ENCODE assay signal across 16 cellular contexts in genomic region chr3:18987862-18988447, GRCh38.
DNase-seq lines count a peak whose midpoint lies in the region; ATAC-seq and TF ChIP-seq lines count a peak whose summit lies in the region.
"Had no signal": no experiment of that assay in that cellular context is flagged by ENCODE, and none has a peak within 500 bp of the region (broad histone marks: within the 10 kb centered on the region; RNA-seq: fewer than 3 reads in every experiment).

No MANE protein-coding gene starts in this region.

- no peak overlapping the region for H3K27ac ChIP-seq in CD8-positive, alpha-beta T cell (ENCODE audit: low read depth, low read length)
- peak overlapping the region in 6 of 59 donors; percentile 1 to 30 (median 10) for H3K27ac ChIP-seq in dorsolateral prefrontal cortex
- H3K27ac ChIP-seq: BLaER1, body of pancreas, left ventricle myocardium inferior, psoas muscle, transverse colon had no signal

- H3K4me3 Mint-ChIP-seq in CD8-positive, alpha-beta T cell = peak overlapping the region; percentile 7

- CTCF ChIA-PET in CD8-positive, alpha-beta T cell (lab: Charles Lee) = interaction anchor here (0.7 to 3.7 kb wide), 14 partner anchors 12 to 1556 kb away, joined by 3 to 20 read pairs (median 4); no protein-coding TSS in a partner anchor

- no peak overlapping the region for H3K4me3 ChIP-seq in CD8-positive, alpha-beta T cell (ENCODE audit: low read depth, low read length)
- H3K4me3 ChIP-seq in dorsolateral prefrontal cortex = peak overlapping the region in 52 of 59 donors; percentile 1 to 58 (median 32)
- H3K4me3 ChIP-seq: BLaER1, body of pancreas, left ventricle myocardium inferior, MG63, psoas muscle, transverse colon had no signal

- TF ChIP-seq CTCF in CD8-positive, alpha-beta T cell (IDR thresholded peaks at IDR 0.05) = no peak
- no peak for TF ChIP-seq CTCF in dorsolateral prefrontal cortex (IDR thresholded peaks at IDR 0.05 in 54 of 56, conservative IDR thresholded peaks at IDR 0.05 in 2 of 56; ENCODE audit: low read depth in 1 of 56, partially characterized antibody in 56 of 56)

- ATAC-seq in CD8-positive, alpha-beta T cell = no peak
- no peak for ATAC-seq in GM18517 (IDR thresholded peaks at IDR 0.05; ENCODE audit: unreplicated experiment)
- ATAC-seq in HG03097 (IDR thresholded peaks at IDR 0.05; ENCODE audit: low FRiP score, unreplicated experiment) = no peak
- ATAC-seq: body of pancreas, psoas muscle had no signal

- no peak for DNase-seq in CD8-positive, alpha-beta T cell
- peak; percentile 10 for DNase-seq in G401 (ENCODE audit: low spot score)
- peak; percentile 73 to 94 for DNase-seq in NCI-H524 (lab: John Stamatoyannopoulos, UW)
- DNase-seq in dorsolateral prefrontal cortex = no peak
- no peak for DNase-seq in central memory CD4-positive, alpha-beta T cell
- no peak for DNase-seq in GM19240 (ENCODE audit: insufficient read length, low spot score)
- DNase-seq: activated naive CD4-positive, alpha-beta T cell; left ventricle myocardium inferior; MG63; psoas muscle; SIG-M5; transverse colon had no signal

- intact Hi-C loops in CD8-positive, alpha-beta T cell (cut with DNase I, micrococcal nuclease) = loop anchor here (1.0 to 10.0 kb wide), 14 partner anchors 141 to 1729 kb away; no protein-coding TSS in a partner anchor
- intact Hi-C loops in dorsolateral prefrontal cortex (cut with DNase I) = loop anchor here (2.0 to 10.0 kb wide), 4 partner anchors 101 to 543 kb away; no protein-coding TSS in a partner anchor

- H3K9me3 ChIP-seq in CD8-positive, alpha-beta T cell (ENCODE audit: low read length) = no peaks in the 10 kb centered on the region
- H3K9me3 ChIP-seq: BLaER1, body of pancreas, left ventricle myocardium inferior, MG63, psoas muscle, transverse colon had no signal

- peaks cover 14% of the 10 kb centered on the region for H3K4me1 Mint-ChIP-seq in CD8-positive, alpha-beta T cell (ENCODE audit: low read depth)

- in situ Hi-C loops in G401 (cut with HindIII; ENCODE audit: low sequenced_read_pairs) = no loop called here

- peaks cover 3% of the 10 kb centered on the region for H3K27me3 ChIP-seq in CD8-positive, alpha-beta T cell (ENCODE audit: insufficient read depth, low read length)
- H3K27me3 ChIP-seq in dorsolateral prefrontal cortex = no peaks in the 10 kb centered on the region
- H3K27me3 ChIP-seq: BLaER1, body of pancreas, MG63, transverse colon had no signal

- H3K36me3 Mint-ChIP-seq in CD8-positive, alpha-beta T cell = no peaks in the 10 kb centered on the region

- POLR2A ChIA-PET in CD8-positive, alpha-beta T cell (lab: Charles Lee) = interaction anchor here (1.0 kb wide), 1 partner anchor 541 kb away, joined by 3 read pairs; no protein-coding TSS in a partner anchor

- H3K27me3 Mint-ChIP-seq in CD8-positive, alpha-beta T cell (ENCODE audit: low read depth) = peaks cover 9% of the 10 kb centered on the region

- H3K27ac Mint-ChIP-seq in CD8-positive, alpha-beta T cell = no peak overlapping the region

- H3K4me1 ChIP-seq in CD8-positive, alpha-beta T cell (ENCODE audit: insufficient read depth, low read length) = peaks cover 3% of the 10 kb centered on the region
- H3K4me1 ChIP-seq: BLaER1, body of pancreas, left ventricle myocardium inferior, psoas muscle, transverse colon had no signal

- H3K36me3 ChIP-seq in CD8-positive, alpha-beta T cell (ENCODE audit: insufficient read depth, low read length) = no peaks in the 10 kb centered on the region
- H3K36me3 ChIP-seq: BLaER1, left ventricle myocardium inferior, MG63, transverse colon had no signal

- no peaks in the 10 kb centered on the region for H3K9me3 Mint-ChIP-seq in CD8-positive, alpha-beta T cell

Comparison
In these comparisons a context has a peak if more than half of its experiments do, and no peak if none do; other contexts are left out.
1. DNase-seq: peak in G401 (single experiment) and NCI-H524 (2 of 2); none in CD8-positive, alpha-beta T cell (0 of 7), dorsolateral prefrontal cortex (0 of 10), central memory CD4-positive, alpha-beta T cell (single experiment) and GM19240 (single experiment).